Comparison of ENCODE assay signal across 26 cellular contexts in the genomic region with DNA sequence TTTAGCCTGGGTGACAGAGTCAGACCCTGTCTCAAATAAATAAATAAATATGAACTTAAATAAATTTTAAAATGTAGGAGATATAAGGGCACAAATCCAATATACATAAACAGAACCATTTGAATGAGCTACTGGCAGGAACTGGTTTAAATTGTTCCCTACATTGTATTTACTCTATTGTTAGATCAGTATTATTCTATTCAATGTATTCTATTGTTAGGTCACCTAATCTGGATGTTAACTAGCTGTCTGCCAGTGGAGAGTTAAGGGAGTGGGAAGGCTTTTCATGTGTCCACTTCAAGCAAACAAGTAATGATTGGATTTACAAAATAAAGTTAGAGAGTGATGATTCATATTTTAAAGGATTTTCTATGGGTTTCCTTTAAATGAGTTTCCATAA.
"Had no signal": no experiment of that assay in that cellular context is flagged by ENCODE, and none has a peak within 500 bp of the region (broad histone marks: within the 10 kb centered on the region; RNA-seq: fewer than 3 reads in every experiment).

No MANE protein-coding gene starts in this region.

- DNase-seq: activated effector memory CD4-positive, alpha-beta T cell treated with anti-CD3 and anti-CD28 coated beads, Interleukin-2, amount 50 U/mL, for 16 hours; activated effector memory CD4-positive, alpha-beta T cell treated with Interleukin-2 at 50 U/mL for 16 hours; activated gamma-delta T cell; activated gamma-delta T cell treated with Interleukin-2 at 50 U/mL for 16 hours; activated naive CD4-positive, alpha-beta T cell; activated naive CD4-positive, alpha-beta T cell treated with anti-CD3 and anti-CD28 coated beads for 36 hours; activated naive CD4-positive, alpha-beta T cell treated with anti-CD3 and anti-CD28 coated beads, Interleukin-2, amount 10 ng/mL, durations not matched to agents 7 days and 5 days; activated naive CD4-positive, alpha-beta T cell treated with anti-CD3 and anti-CD28 coated beads, Interleukin-2, amount 50 U/mL, for 16 hours; activated naive CD4-positive, alpha-beta T cell treated with Interleukin-2 at 50 U/mL for 16 hours; activated naive CD8-positive, alpha-beta T cell treated with anti-CD3 and anti-CD28 coated beads for 36 hours; activated naive CD8-positive, alpha-beta T cell treated with anti-CD3 and anti-CD28 coated beads, Interleukin-2, amount 10 ng/mL, durations not matched to agents 7 days and 5 days; activated naive CD8-positive, alpha-beta T cell treated with anti-CD3 and anti-CD28 coated beads, Interleukin-2, amount 50 U/mL, for 24 hours; activated T-cell treated with anti-CD3 and anti-CD28 coated beads, Interleukin-2, amount 50 U/mL, for 24 hours; activated T-cell treated with anti-CD3 and anti-CD28 coated beads, Interleukin-2, amount 50 U/mL, for 4 hours; activated T-cell treated with anti-CD3 and anti-CD28 coated beads, Interleukin-2, amount 50 U/mL, for 48 hours; activated T-cell treated with anti-CD3 and anti-CD28 coated beads, Interleukin-2, amount 50 U/mL, for 72 hours; adrenal gland; amniotic stem cell; amygdala; anterior cingulate cortex; aorta; body of pancreas; brain microvascular endothelial cell; caudate nucleus; central memory CD4-positive, alpha-beta T cell; cerebellar nuclear complex had no signal
